Comparison of ENCODE assay signal across 15 cellular contexts in genomic region chr3:22901684-22902083, GRCh38.
"Had no signal": no experiment of that assay in that cellular context is flagged by ENCODE, and none has a peak within 500 bp of the region (broad histone marks: within the 10 kb centered on the region; RNA-seq: fewer than 3 reads in every experiment).

No MANE protein-coding gene starts in this region.

- H3K9me3 Mint-ChIP-seq: activated T-helper 1 cell treated with anti-CD3 and anti-CD28 coated beads, Interleukin-12 subunit alpha, Interleukin-12 subunit beta, Interleukin-2, Interleukin-4 antibody, amounts not matched to agents 30 ng/mL and 10 ng/mL and 1 ng/mL, durations not matched to agents 14 hours and 24 hours and 36 hours had no signal

- H3K27ac Mint-ChIP-seq: activated CD4-positive, alpha-beta T cell treated with anti-CD3 and anti-CD28 coated beads, Interleukin-2, amount 10 ng/mL, durations not matched to agents 7 days and 5 days; activated T-helper 1 cell treated with anti-CD3 and anti-CD28 coated beads, Interleukin-12 subunit alpha, Interleukin-12 subunit beta, Interleukin-2, Interleukin-4 antibody, amounts not matched to agents 30 ng/mL and 10 ng/mL and 1 ng/mL, durations not matched to agents 14 hours and 24 hours and 36 hours; effector memory CD8-positive, alpha-beta T cell; natural killer cell; stimulated activated naive B cell treated with anti-CD40 and anti-IgM and Interleukin-4, amounts not matched to agents 10 μg/mL and 1 μg/mL and 100 μg/mL, for 72 hours had no signal

- DNase-seq: activated CD4-positive, alpha-beta T cell treated with anti-CD3 and anti-CD28 coated beads, Interleukin-2, amount 10 ng/mL, durations not matched to agents 7 days and 5 days; activated CD4-positive, CD25-positive, alpha-beta regulatory T cell; activated CD8-positive, alpha-beta memory T cell treated with anti-CD3 and anti-CD28 coated beads for 24 hours; anterior cingulate cortex; brain microvascular endothelial cell; dermis blood vessel endothelial cell; effector memory CD8-positive, alpha-beta T cell; left ventricle myocardium inferior; natural killer cell; occipital lobe; stimulated activated CD4-positive, alpha-beta T cell treated with anti-CD3 and anti-CD28 coated beads, Interleukin-15, amount 100 ng/mL, for 24 hours; stimulated activated CD4-positive, alpha-beta T cell treated with anti-CD3 and anti-CD28 coated beads, Interleukin-4, amount 100 ng/mL, for 1 hour; stimulated activated naive B cell treated with anti-CD40 and anti-IgM and Interleukin-4, amounts not matched to agents 10 μg/mL and 1 μg/mL and 100 μg/mL, for 72 hours; thyroid gland had no signal

- H3K4me3 Mint-ChIP-seq: activated CD4-positive, alpha-beta T cell treated with anti-CD3 and anti-CD28 coated beads, Interleukin-2, amount 10 ng/mL, durations not matched to agents 7 days and 5 days; activated T-helper 1 cell treated with anti-CD3 and anti-CD28 coated beads, Interleukin-12 subunit alpha, Interleukin-12 subunit beta, Interleukin-2, Interleukin-4 antibody, amounts not matched to agents 30 ng/mL and 10 ng/mL and 1 ng/mL, durations not matched to agents 14 hours and 24 hours and 36 hours; effector memory CD8-positive, alpha-beta T cell; natural killer cell; stimulated activated naive B cell treated with anti-CD40 and anti-IgM and Interleukin-4, amounts not matched to agents 10 μg/mL and 1 μg/mL and 100 μg/mL, for 72 hours had no signal

- H3K4me1 Mint-ChIP-seq: activated CD4-positive, alpha-beta T cell treated with anti-CD3 and anti-CD28 coated beads, Interleukin-2, amount 10 ng/mL, durations not matched to agents 7 days and 5 days; natural killer cell; stimulated activated naive B cell treated with anti-CD40 and anti-IgM and Interleukin-4, amounts not matched to agents 10 μg/mL and 1 μg/mL and 100 μg/mL, for 72 hours had no signal

- H3K36me3 Mint-ChIP-seq: natural killer cell; stimulated activated naive B cell treated with anti-CD40 and anti-IgM and Interleukin-4, amounts not matched to agents 10 μg/mL and 1 μg/mL and 100 μg/mL, for 72 hours had no signal

- H3K27me3 Mint-ChIP-seq: activated CD4-positive, alpha-beta T cell treated with anti-CD3 and anti-CD28 coated beads, Interleukin-2, amount 10 ng/mL, durations not matched to agents 7 days and 5 days; effector memory CD8-positive, alpha-beta T cell had no signal
